In genomic region chr10:79158004-79158340, GRCh38 we compare ENCODE assay signal across 1 cellular context.
TF ChIP-seq lines count a peak whose summit lies in the region.

No MANE protein-coding gene starts in this region.

TF ChIP-seq in HepG2, 621 proteins besides CTCF, POLR2A, EP300 and RAD21 (continued from another document):
- no peak for TF ChIP-seq TFDP2 (CRISPR knock-in tag; IDR thresholded peaks at IDR 0.05)
- no peak for TF ChIP-seq FOXO4 (CRISPR knock-in tag; conservative IDR thresholded peaks at IDR 0.05)
- 0 out of 4 replicates have a peak, but pooled peaks of 1 of the 2 experiments have one; percentile 1 for TF ChIP-seq NR2F1 (CRISPR knock-in tag; IDR thresholded peaks at IDR 0.05)
- no peak for TF ChIP-seq USF2 (IDR thresholded peaks at IDR 0.05; ENCODE audit: low read depth, low read length)
- no peak for TF ChIP-seq USF2 (CRISPR knock-in tag; IDR thresholded peaks at IDR 0.05; ENCODE audit: borderline replicate concordance)
- no peak for TF ChIP-seq SOX5 (CRISPR knock-in tag; IDR thresholded peaks at IDR 0.05; ENCODE audit: borderline replicate concordance)
- no peak for TF ChIP-seq KDM6A (CRISPR knock-in tag; IDR thresholded peaks at IDR 0.05; ENCODE audit: low read depth)
- TF ChIP-seq TCF7L2 (IDR thresholded peaks at IDR 0.05; ENCODE audit: low read depth, low read length): no peak
- TF ChIP-seq ZNF75D (CRISPR knock-in tag; IDR thresholded peaks at IDR 0.05; ENCODE audit: borderline replicate concordance): no peak
- TF ChIP-seq TCF7 (IDR thresholded peaks at IDR 0.05; ENCODE audit: low read depth): no peak
- TF ChIP-seq MIXL1 (CRISPR knock-in tag; IDR thresholded peaks at IDR 0.05): no peak
- TF ChIP-seq ARID4A (CRISPR knock-in tag; IDR thresholded peaks at IDR 0.05; ENCODE audit: borderline replicate concordance): 0 out of 2 replicates have a peak, but pooled peaks have one; percentile 4
- peak; percentile 42; the same call in 1 of the 2 replicates for TF ChIP-seq ZBTB38 (CRISPR knock-in tag; IDR thresholded peaks at IDR 0.05)
- no peak for TF ChIP-seq ZNF333 (CRISPR knock-in tag; IDR thresholded peaks at IDR 0.05; ENCODE audit: borderline replicate concordance)
- no peak for TF ChIP-seq ZBTB3 (CRISPR knock-in tag; IDR thresholded peaks at IDR 0.05; ENCODE audit: borderline replicate concordance, low read depth)
- TF ChIP-seq HNF4A (CRISPR knock-in tag; IDR thresholded peaks at IDR 0.05): no peak
- no peak for TF ChIP-seq ZNF775 (CRISPR knock-in tag; IDR thresholded peaks at IDR 0.05; ENCODE audit: borderline replicate concordance)
- TF ChIP-seq ATAD3A (CRISPR knock-in tag; IDR thresholded peaks at IDR 0.05): no peak
- TF ChIP-seq NFYC (CRISPR knock-in tag; IDR thresholded peaks at IDR 0.05): no peak
- TF ChIP-seq JUNB (CRISPR knock-in tag; IDR thresholded peaks at IDR 0.05; ENCODE audit: borderline replicate concordance): no peak
- TF ChIP-seq AGO2 (optimal IDR thresholded peaks at IDR 0.05; ENCODE audit: low read depth, low read length): no peak
- TF ChIP-seq ZEB1 (IDR thresholded peaks at IDR 0.05; ENCODE audit: insufficient replicate concordance, low read depth): no peak
- TF ChIP-seq ERF (CRISPR knock-in tag; IDR thresholded peaks at IDR 0.05): no peak
- TF ChIP-seq KLF12 (CRISPR knock-in tag; IDR thresholded peaks at IDR 0.05; ENCODE audit: borderline replicate concordance): no peak
- peak; percentile 63; the same call in 1 of the 2 replicates for TF ChIP-seq RXRA (CRISPR knock-in tag; IDR thresholded peaks at IDR 0.05)
- TF ChIP-seq SP2 (CRISPR knock-in tag; IDR thresholded peaks at IDR 0.05): no peak
- 0 out of 2 replicates have a peak, but pooled peaks have one; percentile 40 for TF ChIP-seq MEF2D (CRISPR knock-in tag; IDR thresholded peaks at IDR 0.05)
- TF ChIP-seq ZNF687 (CRISPR knock-in tag; IDR thresholded peaks at IDR 0.05): peak; percentile 70
- no peak for TF ChIP-seq HMG20B (CRISPR knock-in tag; conservative IDR thresholded peaks at IDR 0.05)
- no peak for TF ChIP-seq ZBTB4 (CRISPR knock-in tag; IDR thresholded peaks at IDR 0.05; ENCODE audit: borderline replicate concordance)
- TF ChIP-seq TFDP1 (CRISPR knock-in tag; IDR thresholded peaks at IDR 0.05; ENCODE audit: borderline replicate concordance): no peak
- TF ChIP-seq ZNF710 (CRISPR knock-in tag; IDR thresholded peaks at IDR 0.05; ENCODE audit: borderline replicate concordance): no peak
- TF ChIP-seq PITX1 (CRISPR knock-in tag; IDR thresholded peaks at IDR 0.05): 0 out of 2 replicates have a peak, but pooled peaks have one; percentile 24
- TF ChIP-seq NKX3-1 (CRISPR knock-in tag; IDR thresholded peaks at IDR 0.05): peak; percentile 0; the same call in 1 of the 2 replicates
- TF ChIP-seq ZNF275 (CRISPR knock-in tag; IDR thresholded peaks at IDR 0.05; ENCODE audit: borderline replicate concordance): 0 out of 2 replicates have a peak, but pooled peaks have one; percentile 14
- TF ChIP-seq ZC3H4 (CRISPR knock-in tag; IDR thresholded peaks at IDR 0.05; ENCODE audit: borderline replicate concordance): no peak
